Comparison of ENCODE assay signal across 13 cellular contexts in genomic region chr5:108259306-108259705, GRCh38.
DNase-seq lines count a peak whose midpoint lies in the region; ATAC-seq, FAIRE-seq and TF ChIP-seq lines count a peak whose summit lies in the region.
"Had no signal": no experiment of that assay in that cellular context is flagged by ENCODE, and none has a peak within 500 bp of the region (broad histone marks: within the 10 kb centered on the region; RNA-seq: fewer than 3 reads in every experiment).

No MANE protein-coding gene starts in this region.

- H3K4ac ChIP-seq in trophoblast cell (ENCODE audit: low read depth, low read length) = no peak overlapping the region

- no peak overlapping the region for H3K9ac ChIP-seq in endothelial cell of umbilical vein (replicated peaks; ENCODE audit: extremely low read depth, insufficient read depth, low read length)
- no peak overlapping the region for H3K9ac ChIP-seq in trophoblast cell (ENCODE audit: low read length)

- BruUV-seq in endothelial cell of umbilical vein (replicated peaks; lab: Mats Ljungman, UMichigan) = no TSS peak

- H3K79me2 ChIP-seq in endothelial cell of umbilical vein (ENCODE audit: control insufficient read depth, insufficient read depth, low read length) (no peaks in the 10 kb centered on the region), trophoblast cell (ENCODE audit: control insufficient read depth, insufficient read depth, low read length, poor library complexity) (no peaks in the 10 kb centered on the region)

- H4K20me1 ChIP-seq in endothelial cell of umbilical vein (replicated peaks; ENCODE audit: control insufficient read depth, extremely low read depth, insufficient read depth, low read length) = no peaks in the 10 kb centered on the region

- TF ChIP-seq POLR2A in endothelial cell of umbilical vein (IDR thresholded peaks at IDR 0.05; ENCODE audit: low read depth, low read length) = no peak

- H4K91ac ChIP-seq in trophoblast cell (ENCODE audit: low read depth, low read length) = no peak overlapping the region

- H2AK5ac ChIP-seq in trophoblast cell (ENCODE audit: low read length) = no peak overlapping the region

- no peaks in the 10 kb centered on the region for H3K9me1 ChIP-seq in endothelial cell of umbilical vein (replicated peaks; ENCODE audit: control insufficient read depth, extremely low read depth, insufficient read depth, low read length)

- H3K4me1 ChIP-seq in endothelial cell of umbilical vein (ENCODE audit: control insufficient read depth, extremely low read depth, insufficient read depth, low read length) (peaks cover 8% of the 10 kb centered on the region), trophoblast cell (ENCODE audit: control insufficient read depth in 1 of 2, insufficient read depth in 2 of 2, low read length in 2 of 2) (no peaks in the 10 kb centered on the region)
- H3K4me1 ChIP-seq: testis had no signal

- FAIRE-seq in endothelial cell of umbilical vein (lab: Jason Lieb, UNC) = peak; percentile 37

- intact Hi-C loops in endothelial cell of umbilical vein (cut with micrococcal nuclease) = no loop called here

- H3K79me1 ChIP-seq in trophoblast cell (ENCODE audit: low read length) = no peaks in the 10 kb centered on the region

- WGBS in trophoblast cell (ENCODE audit: extremely low coverage, insufficient coverage, insufficient read length) = no CpG with 5 or more reads among the region's 1 CpG

- H3K4me3 ChIP-seq in endothelial cell of umbilical vein (replicated peaks in 1 of 3; ENCODE audit: insufficient read depth in 1 of 3, low read depth in 1 of 3, low read length in 3 of 3) = no peak overlapping the region
- no peak overlapping the region for H3K4me3 ChIP-seq in trophoblast cell (ENCODE audit: low read depth, low read length)
- H3K4me3 ChIP-seq: body of pancreas, testis had no signal

- H2AFZ ChIP-seq in endothelial cell of umbilical vein (ENCODE audit: low read depth, low read length) = peak overlapping the region; percentile 26
- no peak overlapping the region for H2AFZ ChIP-seq in trophoblast cell (ENCODE audit: insufficient read depth, low read length, poor library complexity)

- ATAC-seq in HG03521 (IDR thresholded peaks at IDR 0.05; ENCODE audit: unreplicated experiment) (peak; percentile 44), GM21526 (IDR thresholded peaks at IDR 0.05; ENCODE audit: low FRiP score, unreplicated experiment) (no peak)

- no peak overlapping the region for H3K18ac ChIP-seq in trophoblast cell (ENCODE audit: low read length)

- CTCF ChIA-PET in endothelial cell of umbilical vein (lab: Charles Lee) = interaction anchor here (0.7 to 6.8 kb wide), 15 partner anchors 8 to 383 kb away, joined by 3 to 317 read pairs (median 4); no protein-coding TSS in a partner anchor

- H2BK120ac ChIP-seq in trophoblast cell (ENCODE audit: insufficient read depth, low read length, poor library complexity) = no peak overlapping the region

- TF ChIP-seq CTCF in endothelial cell of umbilical vein (IDR thresholded peaks at IDR 0.05; ENCODE audit: extremely low read depth in 1 of 2, insufficient read depth in 1 of 2, low read depth in 1 of 2, low read length in 2 of 2) = no peak

- no peak overlapping the region for H4K12ac ChIP-seq in trophoblast cell (ENCODE audit: low read depth, low read length)

- H3K9me3 ChIP-seq in endothelial cell of umbilical vein (replicated peaks; ENCODE audit: control insufficient read depth, insufficient read depth, low read length) (no peaks in the 10 kb centered on the region), trophoblast cell (ENCODE audit: insufficient read depth, low read depth, low read length) (no peaks in the 10 kb centered on the region)
- H3K9me3 ChIP-seq: body of pancreas, testis had no signal

- H3K36me3 ChIP-seq in endothelial cell of umbilical vein (ENCODE audit: control insufficient read depth in 2 of 2, extremely low read depth in 1 of 2, insufficient read depth in 2 of 2, low read length in 2 of 2) = no peaks in the 10 kb centered on the region
- no peaks in the 10 kb centered on the region for H3K36me3 ChIP-seq in trophoblast cell (ENCODE audit: control insufficient read depth in 1 of 2, insufficient read depth in 2 of 2, low read length in 2 of 2)

- H4K8ac ChIP-seq in trophoblast cell (ENCODE audit: low read depth, low read length) = no peak overlapping the region

- H2BK12ac ChIP-seq in trophoblast cell (ENCODE audit: low read length) = no peak overlapping the region

- H3K27me3 ChIP-seq in endothelial cell of umbilical vein (ENCODE audit: control insufficient read depth in 2 of 2, insufficient read depth in 2 of 2, low read length in 2 of 2) (no peaks in the 10 kb centered on the region), trophoblast cell (ENCODE audit: insufficient read depth, low read length) (no peaks in the 10 kb centered on the region)
- H3K27me3 ChIP-seq: body of pancreas, testis had no signal

- H3K23ac ChIP-seq in trophoblast cell (ENCODE audit: low read length) = no peak overlapping the region

- DNase-seq in DMS 273 (lab: John Stamatoyannopoulos, UW; ENCODE audit: unreplicated experiment) = peak; percentile 6
- DNase-seq in DMS 273 treated with DMSO at 0.1 percent for 48 hours (lab: John Stamatoyannopoulos, UW) = no peak
- DNase-seq in endothelial cell of umbilical vein (ENCODE audit: low read depth, low spot score) = peak; percentile 85
- DNase-seq in trophoblast cell = peak; percentile 22 to 62
- no peak for DNase-seq in NCI-H526 treated with DMSO at 0.1 percent for 48 hours (lab: John Stamatoyannopoulos, UW)
- no peak for DNase-seq in superior temporal gyrus (ENCODE audit: extremely low spot score)
- DNase-seq: stimulated activated CD4-positive, alpha-beta T cell treated with anti-CD3 and anti-CD28 coated beads, Interleukin-4, amount 100 ng/mL, for 1 hour; T-helper 1 cell; testis had no signal

- H3K4me2 ChIP-seq in endothelial cell of umbilical vein (ENCODE audit: insufficient read depth, low read length) (peak overlapping the region; percentile 33), trophoblast cell (ENCODE audit: low read length) (no peak overlapping the region)

- no peak overlapping the region for H3K27ac ChIP-seq in endothelial cell of umbilical vein (ENCODE audit: insufficient read depth, low read depth, low read length)
- no peak overlapping the region for H3K27ac ChIP-seq in trophoblast cell (ENCODE audit: low read depth, low read length)
- H3K27ac ChIP-seq: 22Rv1, body of pancreas, testis had no signal

- dilution Hi-C loops in endothelial cell of umbilical vein (cut with MboI; ENCODE audit: extremely low pct_ligation_motif_present, low sequenced_read_pairs) = no loop called here

- no peak overlapping the region for H2BK5ac ChIP-seq in trophoblast cell (ENCODE audit: low read depth, low read length, poor library complexity)

- POLR2A ChIA-PET in endothelial cell of umbilical vein (lab: Charles Lee) = no interaction called here

- H3K14ac ChIP-seq in trophoblast cell (ENCODE audit: low read length) = no peak overlapping the region

TF ChIP-seq in endothelial cell of umbilical vein, 7 proteins besides CTCF, POLR2A, EP300 and RAD21:
- no peak for TF ChIP-seq JUN (IDR thresholded peaks at IDR 0.05; ENCODE audit: borderline replicate concordance, insufficient read depth, insufficient read length, low read depth)
- TF ChIP-seq, protein P1, sequence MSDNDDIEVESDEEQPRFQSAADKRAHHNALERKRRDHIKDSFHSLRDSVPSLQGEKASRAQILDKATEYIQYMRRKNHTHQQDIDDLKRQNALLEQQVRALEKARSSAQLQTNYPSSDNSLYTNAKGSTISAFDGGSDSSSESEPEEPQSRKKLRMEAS (IDR thresholded peaks at IDR 0.05; ENCODE audit: insufficient read depth, insufficient read length) = no peak
- TF ChIP-seq MYC (IDR thresholded peaks at IDR 0.05; ENCODE audit: low read depth, low read length) = no peak
- TF ChIP-seq EZH2 (IDR thresholded peaks at IDR 0.05; ENCODE audit: borderline replicate concordance, low read depth, low read length, severe bottlenecking) = no peak
- TF ChIP-seq FOS (IDR thresholded peaks at IDR 0.05; ENCODE audit: borderline replicate concordance, insufficient read depth, low read length) = no peak
- TF ChIP-seq GATA2 (IDR thresholded peaks at IDR 0.05; ENCODE audit: insufficient read depth, insufficient read length, low read depth, low read length) = no peak
- no peak for TF ChIP-seq POLR2AphosphoS5 (IDR thresholded peaks at IDR 0.05; ENCODE audit: insufficient read depth, low read depth, low read length)

Comparison
In these comparisons a context has a peak if more than half of its experiments do, and no peak if none do; other contexts are left out.
1. DNase-seq: peak in DMS 273 (single experiment), endothelial cell of umbilical vein (single experiment) and trophoblast cell (2 of 2); none in DMS 273 treated with DMSO at 0.1 percent for 48 hours (single experiment), NCI-H526 treated with DMSO at 0.1 percent for 48 hours (single experiment) and superior temporal gyrus (single experiment).